In the genomic region with DNA sequence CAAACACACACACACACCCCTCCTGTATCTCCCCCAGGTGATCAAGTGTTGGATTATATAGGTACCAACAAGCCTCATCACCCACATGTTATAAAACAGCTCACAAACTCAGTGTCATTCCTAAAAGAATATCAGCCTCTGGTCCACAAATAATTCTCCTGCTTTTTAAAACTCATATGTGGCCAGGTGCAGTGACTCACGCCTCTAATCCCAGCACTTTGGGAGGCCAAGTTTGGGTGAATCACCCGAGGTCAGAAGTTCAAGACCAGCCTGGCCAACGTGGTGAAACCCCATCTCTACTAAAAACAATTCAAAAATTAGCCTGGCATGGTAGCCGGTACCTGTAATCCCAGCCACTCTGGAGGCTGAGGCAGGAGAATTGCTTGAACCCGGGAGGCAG, we compare ENCODE assay signal across 30 cellular contexts.
A peak's percentile ranks its signal among the peaks of the same experiment; 100 is the strongest.
DNase-seq lines count a peak whose midpoint lies in the region; ATAC-seq, FAIRE-seq and TF ChIP-seq lines count a peak whose summit lies in the region.
"Had no signal": no experiment of that assay in that cellular context is flagged by ENCODE, and none has a peak within 500 bp of the region (broad histone marks: within the 10 kb centered on the region; RNA-seq: fewer than 3 reads in every experiment).

No MANE protein-coding gene starts in this region.

- H3K4me1 Mint-ChIP-seq in activated T-helper 1 cell treated with anti-CD3 and anti-CD28 coated beads, Interleukin-12 subunit alpha, Interleukin-12 subunit beta, Interleukin-2, Interleukin-4 antibody, amounts not matched to agents 30 ng/mL and 10 ng/mL and 1 ng/mL, durations not matched to agents 14 hours and 24 hours and 36 hours (ENCODE audit: low read depth): no peaks in the 10 kb centered on the region
- no peaks in the 10 kb centered on the region for H3K4me1 Mint-ChIP-seq in activated T-helper 17 cell treated with anti-CD3 and anti-CD28 coated beads, Interleukin-2, amount 50 U/mL, for 72 hours
- H3K4me1 Mint-ChIP-seq in activated CD4-positive, alpha-beta memory T cell treated with anti-CD3 and anti-CD28 coated beads for 36 hours (ENCODE audit: low read depth): no peaks in the 10 kb centered on the region
- H3K4me1 Mint-ChIP-seq: activated CD8-positive, alpha-beta memory T cell treated with anti-CD3 and anti-CD28 coated beads, Interleukin-2, amount 10 ng/mL, durations not matched to agents 7 days and 5 days; immature natural killer cell; neural crest cell; T-cell had no signal

- no peak overlapping the region for H3K9ac ChIP-seq in PC-3 (ENCODE audit: low read length)
- no peak overlapping the region for H3K9ac ChIP-seq in K562 (ENCODE audit: insufficient read depth in 1 of 2, low read depth in 2 of 2, low read length in 2 of 2)

- no peak for TF ChIP-seq RAD21 in K562 (CRISPR knock-in tag; conservative IDR thresholded peaks at IDR 0.05 in 1 of 2, IDR thresholded peaks at IDR 0.05 in 1 of 2)

- H3K9me1 ChIP-seq in K562 (ENCODE audit: control insufficient read depth, insufficient read depth, low read length): no peaks in the 10 kb centered on the region

- H3K36me3 ChIP-seq in PC-3 (ENCODE audit: low read depth, low read length) (no peaks in the 10 kb centered on the region), K562 (ENCODE audit: control insufficient read depth, insufficient read depth, low read length) (no peaks in the 10 kb centered on the region)
- H3K36me3 ChIP-seq: ascending aorta, pancreas, Peyer's patch, upper lobe of right lung had no signal

- H2AFZ ChIP-seq in PC-3 (ENCODE audit: low read length) (no peak overlapping the region), K562 (ENCODE audit: low read depth, low read length) (no peak overlapping the region)

- H3K79me2 ChIP-seq in PC-3 (ENCODE audit: low read length) (no peaks in the 10 kb centered on the region), K562 (ENCODE audit: control insufficient read depth, insufficient read depth, low read length) (no peaks in the 10 kb centered on the region)

- TF ChIP-seq CTCF in PC-3 (conservative IDR thresholded peaks at IDR 0.05; ENCODE audit: low read depth, low read length) (no peak), K562 (IDR thresholded peaks at IDR 0.05 in 2 of 3, conservative IDR thresholded peaks at IDR 0.05 in 1 of 3; ENCODE audit: insufficient read depth in 2 of 3, low read depth in 1 of 3, low read length in 3 of 3) (no peak)

- H3F3A ChIP-seq in PC-3 (ENCODE audit: low read length, unreplicated experiment): no peaks in the 10 kb centered on the region

- no peaks in the 10 kb centered on the region for H4K20me1 ChIP-seq in PC-3 (ENCODE audit: low read length)
- H4K20me1 ChIP-seq in K562 (replicated peaks; ENCODE audit: control insufficient read depth, insufficient read depth, low read length): no peaks in the 10 kb centered on the region

- peaks cover 2% of the 10 kb centered on the region for H3K27me3 Mint-ChIP-seq in activated T-helper 1 cell treated with anti-CD3 and anti-CD28 coated beads, Interleukin-12 subunit alpha, Interleukin-12 subunit beta, Interleukin-2, Interleukin-4 antibody, amounts not matched to agents 30 ng/mL and 10 ng/mL and 1 ng/mL, durations not matched to agents 14 hours and 24 hours and 36 hours (ENCODE audit: insufficient read depth)
- H3K27me3 Mint-ChIP-seq in activated T-helper 17 cell treated with anti-CD3 and anti-CD28 coated beads, Interleukin-2, amount 50 U/mL, for 72 hours: no peaks in the 10 kb centered on the region
- no peaks in the 10 kb centered on the region for H3K27me3 Mint-ChIP-seq in activated CD4-positive, alpha-beta memory T cell treated with anti-CD3 and anti-CD28 coated beads for 36 hours
- H3K27me3 Mint-ChIP-seq: activated CD8-positive, alpha-beta memory T cell treated with anti-CD3 and anti-CD28 coated beads, Interleukin-2, amount 10 ng/mL, durations not matched to agents 7 days and 5 days; T-cell had no signal

- no peak for ATAC-seq in PC-3
- no peak for ATAC-seq in K562
- ATAC-seq in activated T-helper 17 cell treated with anti-CD3 and anti-CD28 coated beads, Interleukin-2, amount 50 U/mL, for 72 hours (replicated peaks): no peak
- ATAC-seq: activated CD8-positive, alpha-beta memory T cell treated with anti-CD3 and anti-CD28 coated beads, Interleukin-2, amount 10 ng/mL, durations not matched to agents 7 days and 5 days; activated T-cell treated with anti-CD3 and anti-CD28 coated beads, Interleukin-2, amount 50 U/mL, for 4 hours; left lobe of liver; pancreas; right cardiac atrium; T-cell; upper lobe of right lung had no signal

- H3K4me2 ChIP-seq in PC-3 (ENCODE audit: low read length): 0 out of 2 replicates have a peak overlapping the region, but pooled peaks have one; percentile 19
- H3K4me2 ChIP-seq in K562 (ENCODE audit: insufficient read depth, low read length): no peak overlapping the region

- no peak for TF ChIP-seq EP300 in K562 (IDR thresholded peaks at IDR 0.05; ENCODE audit: low read length)

- no peak overlapping the region for H3K27ac Mint-ChIP-seq in activated T-helper 1 cell treated with anti-CD3 and anti-CD28 coated beads, Interleukin-12 subunit alpha, Interleukin-12 subunit beta, Interleukin-2, Interleukin-4 antibody, amounts not matched to agents 30 ng/mL and 10 ng/mL and 1 ng/mL, durations not matched to agents 14 hours and 24 hours and 36 hours
- no peak overlapping the region for H3K27ac Mint-ChIP-seq in activated T-helper 17 cell treated with anti-CD3 and anti-CD28 coated beads, Interleukin-2, amount 50 U/mL, for 72 hours
- no peak overlapping the region for H3K27ac Mint-ChIP-seq in activated CD4-positive, alpha-beta memory T cell treated with anti-CD3 and anti-CD28 coated beads for 36 hours
- H3K27ac Mint-ChIP-seq: activated CD8-positive, alpha-beta memory T cell treated with anti-CD3 and anti-CD28 coated beads, Interleukin-2, amount 10 ng/mL, durations not matched to agents 7 days and 5 days; T-cell had no signal

- WGBS in K562 (ENCODE audit: insufficient coverage, low coverage, missing lambda C conversion rate): 2% methylated on average over 5 of the region's 5 CpGs

- intact Hi-C loops in PC-3 (cut with micrococcal nuclease): no loop called here
- intact Hi-C loops in K562 (cut with micrococcal nuclease): no loop called here
- intact Hi-C loops in activated T-helper 1 cell treated with anti-CD3 and anti-CD28 coated beads, Interleukin-12 subunit alpha, Interleukin-12 subunit beta, Interleukin-2, Interleukin-4 antibody, amounts not matched to agents 30 ng/mL and 10 ng/mL and 1 ng/mL, durations not matched to agents 14 hours and 24 hours and 36 hours (cut with micrococcal nuclease): no loop called here
- intact Hi-C loops in activated CD4-positive, alpha-beta memory T cell treated with anti-CD3 and anti-CD28 coated beads for 36 hours (cut with micrococcal nuclease): no loop called here

- in situ Hi-C loops in K562 (cut with MboI): no loop called here

- H3K4me1 ChIP-seq in PC-3 (ENCODE audit: insufficient read depth, low read length) (peaks cover 5% of the 10 kb centered on the region; the same call in 1 of the 2 replicates), K562 (replicated peaks in 1 of 2; ENCODE audit: control insufficient read depth in 2 of 2, insufficient read depth in 2 of 2, low read length in 2 of 2) (peaks cover 0 to 6% of the 10 kb centered on the region in 2 experiments; a peak in 2 of 5 replicates)
- H3K4me1 ChIP-seq: ascending aorta, pancreas, Peyer's patch, upper lobe of right lung had no signal

- H3K36me3 Mint-ChIP-seq in activated T-helper 1 cell treated with anti-CD3 and anti-CD28 coated beads, Interleukin-12 subunit alpha, Interleukin-12 subunit beta, Interleukin-2, Interleukin-4 antibody, amounts not matched to agents 30 ng/mL and 10 ng/mL and 1 ng/mL, durations not matched to agents 14 hours and 24 hours and 36 hours (ENCODE audit: low read depth): no peaks in the 10 kb centered on the region
- H3K36me3 Mint-ChIP-seq in activated T-helper 17 cell treated with anti-CD3 and anti-CD28 coated beads, Interleukin-2, amount 50 U/mL, for 72 hours (ENCODE audit: low read depth): no peaks in the 10 kb centered on the region
- H3K36me3 Mint-ChIP-seq in activated CD4-positive, alpha-beta memory T cell treated with anti-CD3 and anti-CD28 coated beads for 36 hours: no peaks in the 10 kb centered on the region
- H3K36me3 Mint-ChIP-seq: activated CD8-positive, alpha-beta memory T cell treated with anti-CD3 and anti-CD28 coated beads, Interleukin-2, amount 10 ng/mL, durations not matched to agents 7 days and 5 days; immature natural killer cell; T-cell had no signal

- no peaks in the 10 kb centered on the region for H3K9me3 Mint-ChIP-seq in activated T-helper 1 cell treated with anti-CD3 and anti-CD28 coated beads, Interleukin-12 subunit alpha, Interleukin-12 subunit beta, Interleukin-2, Interleukin-4 antibody, amounts not matched to agents 30 ng/mL and 10 ng/mL and 1 ng/mL, durations not matched to agents 14 hours and 24 hours and 36 hours
- no peaks in the 10 kb centered on the region for H3K9me3 Mint-ChIP-seq in activated T-helper 17 cell treated with anti-CD3 and anti-CD28 coated beads, Interleukin-2, amount 50 U/mL, for 72 hours
- no peaks in the 10 kb centered on the region for H3K9me3 Mint-ChIP-seq in activated CD4-positive, alpha-beta memory T cell treated with anti-CD3 and anti-CD28 coated beads for 36 hours
- H3K9me3 Mint-ChIP-seq: neural crest cell had no signal

- DNase-seq in HK-2 (ENCODE audit: unreplicated experiment) (peak; percentile 2), PC-3 (peak; percentile 60), K562 (ENCODE audit: extremely low read depth in 1 of 4, low spot score in 3 of 4) (peak in 1 of 4 experiments; percentile 27), kidney tubule cell (ENCODE audit: low spot score) (peak; percentile 43), NCI-H1417 (lab: John Stamatoyannopoulos, UW) (no peak)
- no peak for DNase-seq in activated T-helper 1 cell treated with anti-CD3 and anti-CD28 coated beads, Interleukin-12 subunit alpha, Interleukin-12 subunit beta, Interleukin-2, Interleukin-4 antibody, amounts not matched to agents 30 ng/mL and 10 ng/mL and 1 ng/mL, durations not matched to agents 14 hours and 24 hours and 36 hours (ENCODE audit: low spot score)
- DNase-seq in activated CD4-positive, alpha-beta memory T cell treated with anti-CD3 and anti-CD28 coated beads for 36 hours: no peak
- DNase-seq: activated CD4-positive, alpha-beta T cell treated with anti-CD3 and anti-CD28 coated beads, Interleukin-2, amount 50 U/mL, for 1 hour; activated CD4-positive, CD25-positive, alpha-beta regulatory T cell; activated CD8-positive, alpha-beta memory T cell treated with anti-CD3 and anti-CD28 coated beads, Interleukin-2, amount 10 ng/mL, durations not matched to agents 7 days and 5 days; activated T-cell treated with anti-CD3 and anti-CD28 coated beads, Interleukin-2, amount 50 U/mL, for 4 hours; immature natural killer cell; KG1; mesenchymal stem cell; NCI-H1436; NCI-H2081 treated with DMSO at 0.1 percent for 48 hours; NCI-H2227 treated with DMSO at 0.1 percent for 48 hours; NCI-H69; pancreas; Peyer's patch; right cardiac atrium; stimulated activated CD4-positive, alpha-beta T cell treated with anti-CD3 and anti-CD28 coated beads, Interleukin-1b, Interleukin-23, amount 100 ng/mL, for 48 hours; stimulated activated naive CD4-positive, alpha-beta T cell treated with Interleukin-2 at 50 U/mL for 16 hours; T-cell; upper lobe of right lung had no signal

- TF ChIP-seq POLR2A in K562 (conservative IDR thresholded peaks at IDR 0.05): no peak

- H3K9me3 ChIP-seq in PC-3 (ENCODE audit: low read length) (no peaks in the 10 kb centered on the region), K562 (replicated peaks; ENCODE audit: control insufficient read depth, insufficient read depth, low read depth, low read length) (0 out of 2 replicates have a peak, but pooled peaks cover 2% of the 10 kb centered on the region)
- H3K9me3 ChIP-seq: ascending aorta, pancreas, Peyer's patch, upper lobe of right lung had no signal

- H3K9me2 ChIP-seq in PC-3 (replicated peaks; ENCODE audit: low read length): no peaks in the 10 kb centered on the region

- POLR2A ChIA-PET in PC-3 (lab: Charles Lee; ENCODE audit: unreplicated experiment) (no interaction called here), K562 (lab: Yijun Ruan, JAX) (no interaction called here)
- POLR2A ChIA-PET in activated CD4-positive, alpha-beta memory T cell treated with anti-CD3 and anti-CD28 coated beads for 36 hours (lab: Charles Lee): no interaction called here

- FAIRE-seq in K562 (lab: Jason Lieb, UNC): no peak
- FAIRE-seq: GM12892, pancreas had no signal

- BruUV-seq in PC-3 (replicated peaks; lab: Mats Ljungman, UMichigan) (no TSS peak), K562 (replicated peaks; lab: Mats Ljungman, UMichigan) (no TSS peak)

- CTCF ChIA-PET in PC-3 (lab: Charles Lee) (no interaction called here), K562 (lab: Yijun Ruan, JAX; ENCODE audit: low intra/inter-chr PET ratio) (no interaction called here)
- CTCF ChIA-PET in activated CD4-positive, alpha-beta memory T cell treated with anti-CD3 and anti-CD28 coated beads for 36 hours (lab: Charles Lee): no interaction called here

- H3K4me3 ChIP-seq in PC-3 (ENCODE audit: low read length) (no peak overlapping the region), K562 (no peak overlapping the region)
- H3K4me3 ChIP-seq: ascending aorta, pancreas, Peyer's patch, upper lobe of right lung had no signal

- H3K4me3 Mint-ChIP-seq in activated T-helper 1 cell treated with anti-CD3 and anti-CD28 coated beads, Interleukin-12 subunit alpha, Interleukin-12 subunit beta, Interleukin-2, Interleukin-4 antibody, amounts not matched to agents 30 ng/mL and 10 ng/mL and 1 ng/mL, durations not matched to agents 14 hours and 24 hours and 36 hours: no peak overlapping the region
- H3K4me3 Mint-ChIP-seq in activated T-helper 17 cell treated with anti-CD3 and anti-CD28 coated beads, Interleukin-2, amount 50 U/mL, for 72 hours: no peak overlapping the region
- no peak overlapping the region for H3K4me3 Mint-ChIP-seq in activated CD4-positive, alpha-beta memory T cell treated with anti-CD3 and anti-CD28 coated beads for 36 hours
- H3K4me3 Mint-ChIP-seq: activated CD8-positive, alpha-beta memory T cell treated with anti-CD3 and anti-CD28 coated beads, Interleukin-2, amount 10 ng/mL, durations not matched to agents 7 days and 5 days; activated T-cell treated with anti-CD3 and anti-CD28 coated beads, Interleukin-2, amount 50 U/mL, for 4 hours; immature natural killer cell; neural crest cell; T-cell had no signal

- H3K27me3 ChIP-seq in PC-3 (ENCODE audit: low read length) (no peaks in the 10 kb centered on the region), K562 (ENCODE audit: control insufficient read depth in 2 of 2, insufficient read depth in 2 of 2, low read length in 2 of 2) (no peaks in the 10 kb centered on the region)
- H3K27me3 ChIP-seq: ascending aorta, pancreas, Peyer's patch, upper lobe of right lung had no signal

- H3K27ac ChIP-seq in PC-3 (ENCODE audit: low read length) (no peak overlapping the region), K562 (ENCODE audit: extremely low read depth, low read depth, low read length) (no peak overlapping the region)
- H3K27ac ChIP-seq: ascending aorta, pancreas, Peyer's patch, upper lobe of right lung had no signal

Comparison
In these comparisons a context has a peak if more than half of its experiments do, and no peak if none do; other contexts are left out.
1. DNase-seq: peak in HK-2 (single experiment), PC-3 (single experiment) and kidney tubule cell (single experiment); none in activated T-helper 1 cell treated with anti-CD3 and anti-CD28 coated beads, Interleukin-12 subunit alpha, Interleukin-12 subunit beta, Interleukin-2, Interleukin-4 antibody, amounts not matched to agents 30 ng/mL and 10 ng/mL and 1 ng/mL, durations not matched to agents 14 hours and 24 hours and 36 hours (single experiment), NCI-H1417 (0 of 3) and activated CD4-positive, alpha-beta memory T cell treated with anti-CD3 and anti-CD28 coated beads for 36 hours (single experiment).